ENCODE assay signal across 22 cellular contexts in the genomic region with DNA sequence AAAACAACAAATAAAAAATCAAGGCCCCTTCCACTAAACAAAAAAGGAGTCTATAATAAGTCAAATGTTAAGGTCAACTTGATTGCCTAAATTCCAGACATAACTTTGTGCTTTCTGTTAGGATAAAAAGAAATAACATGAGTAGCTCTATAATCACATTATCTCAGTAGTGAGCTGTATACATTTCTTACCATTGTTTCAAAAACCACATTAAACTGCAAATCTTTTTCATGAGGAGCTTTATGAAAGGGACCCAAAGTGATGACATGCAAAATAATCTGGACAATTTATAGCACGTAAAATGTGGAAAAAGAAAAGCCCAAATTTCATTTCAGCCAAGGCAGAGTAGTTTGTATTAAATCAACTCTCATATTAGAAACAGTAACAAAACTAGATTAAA.
A peak's percentile ranks its signal among the peaks of the same experiment; 100 is the strongest.
DNase-seq lines count a peak whose midpoint lies in the region; ATAC-seq, FAIRE-seq and TF ChIP-seq lines count a peak whose summit lies in the region.
"Had no signal": no experiment of that assay in that cellular context is flagged by ENCODE, and none has a peak within 500 bp of the region (broad histone marks: within the 10 kb centered on the region; RNA-seq: fewer than 3 reads in every experiment).

No MANE protein-coding gene starts in this region.

- in situ Hi-C loops in GM12878 (cut with MboI): no loop called here

- H3K27ac ChIP-seq in CD4-positive, alpha-beta memory T cell (ENCODE audit: low read depth, low read length): no peak overlapping the region
- H3K27ac ChIP-seq in GM12878 (ENCODE audit: control insufficient read depth, insufficient read depth): no peak overlapping the region

- no peaks in the 10 kb centered on the region for H3K27me3 Mint-ChIP-seq in CD4-positive, alpha-beta memory T cell
- no peaks in the 10 kb centered on the region for H3K27me3 Mint-ChIP-seq in mesothelial cell of epicardium (ENCODE audit: low read depth)
- no peaks in the 10 kb centered on the region; the same call in 1 of the 2 replicates for H3K27me3 Mint-ChIP-seq in HFFc6 (ENCODE audit: insufficient read depth)
- H3K27me3 Mint-ChIP-seq: IgD-negative memory B cell had no signal

- H3K79me2 ChIP-seq in GM12878 (ENCODE audit: control insufficient read depth, insufficient read depth, low read length): no peaks in the 10 kb centered on the region

- no peaks in the 10 kb centered on the region for H3K36me3 Mint-ChIP-seq in CD4-positive, alpha-beta memory T cell
- H3K36me3 Mint-ChIP-seq in mesothelial cell of epicardium (no peaks in the 10 kb centered on the region), HFFc6 (ENCODE audit: low read depth) (peaks cover 10% of the 10 kb centered on the region)
- H3K36me3 Mint-ChIP-seq: CD14-positive monocyte had no signal

- H3K4me1 ChIP-seq in CD4-positive, alpha-beta memory T cell (ENCODE audit: insufficient read depth, low read length): peaks cover 73% of the 10 kb centered on the region
- peaks cover 2% of the 10 kb centered on the region; the same call in 1 of the 2 replicates for H3K4me1 ChIP-seq in GM12878 (ENCODE audit: control insufficient read depth, insufficient read depth, low read length)

- 0 out of 2 replicates have a peak overlapping the region, but pooled peaks have one; percentile 12 for H3K4me2 ChIP-seq in GM12878 (ENCODE audit: control insufficient read depth, insufficient read depth)

- no peak for DNase-seq in CD4-positive, alpha-beta memory T cell
- no peak for DNase-seq in GM19239 (ENCODE audit: insufficient read length, low spot score)
- DNase-seq in GM12878 (ENCODE audit: low read depth, low spot score): no peak
- DNase-seq in mesothelial cell of epicardium (ENCODE audit: low spot score in 2 of 2, unreplicated experiment in 2 of 2): no peak
- DNase-seq in HFFc6: no peak
- DNase-seq: AML-193, DMS153, GDM1, H9, Kasumi-1, MG63, NCI-H1048, NCI-H1436, NCI-H2029, NCI-H345, NCI-H526 had no signal

- peak; percentile 74 for FAIRE-seq in GM19239 (lab: Jason Lieb, UNC)
- FAIRE-seq in GM12878 (lab: Jason Lieb, UNC): peak; percentile 59
- FAIRE-seq: RCC 7860 had no signal

- H3K36me3 ChIP-seq in CD4-positive, alpha-beta memory T cell (ENCODE audit: insufficient read depth, low read length): no peaks in the 10 kb centered on the region
- H3K36me3 ChIP-seq in GM12878 (ENCODE audit: control insufficient read depth in 2 of 2, insufficient read depth in 2 of 2, low read length in 1 of 2): no peaks in the 10 kb centered on the region
- H3K36me3 ChIP-seq: MG63 had no signal

- 96% methylated on average over 1 of the region's 1 CpG for WGBS in GM12878 (ENCODE audit: insufficient coverage, insufficient replicate concordance, low lambda C conversion rate, missing lambda C conversion rate)

- TF ChIP-seq CTCF in GM12878 (IDR thresholded peaks at IDR 0.05 in 2 of 3, conservative IDR thresholded peaks at IDR 0.05 in 1 of 3; ENCODE audit: control insufficient read depth in 2 of 3, extremely low read depth in 1 of 3, insufficient read depth in 1 of 3, low read depth in 3 of 3, low read length in 3 of 3) (no peak), mesothelial cell of epicardium (IDR thresholded peaks at IDR 0.05; ENCODE audit: unreplicated experiment) (no peak), HFFc6 (IDR thresholded peaks at IDR 0.05) (no peak)

- H2AFZ ChIP-seq in GM12878 (ENCODE audit: control insufficient read depth, low read depth, low read length): no peak overlapping the region

- CTCF ChIA-PET in CD4-positive, alpha-beta memory T cell (lab: Charles Lee; ENCODE audit: partially characterized antibody): interaction anchor here (0.8 to 1.6 kb wide), 3 partner anchors 12 to 16 kb away, joined by 3 to 5 read pairs (median 5); no protein-coding TSS in a partner anchor
- CTCF ChIA-PET in GM12878 (lab: Yijun Ruan, JAX): interaction anchor here (0.7 to 1.0 kb wide), 3 partner anchors 16 to 83 kb away, joined by 3 read pairs; no protein-coding TSS in a partner anchor

- peak overlapping the region in 6 of 7 donors; percentile 28 to 62 (median 55) for H3K27ac Mint-ChIP-seq in CD4-positive, alpha-beta memory T cell
- H3K27ac Mint-ChIP-seq in mesothelial cell of epicardium (peak overlapping the region; percentile 50), HFFc6 (no peak overlapping the region)
- H3K27ac Mint-ChIP-seq: CD14-positive monocyte had no signal

- TF ChIP-seq RAD21 in GM12878 (IDR thresholded peaks at IDR 0.05; ENCODE audit: insufficient read depth, low read depth, low read length): no peak

- no peaks in the 10 kb centered on the region for H3K9me3 Mint-ChIP-seq in CD4-positive, alpha-beta memory T cell
- H3K9me3 Mint-ChIP-seq in mesothelial cell of epicardium (peaks cover 6% of the 10 kb centered on the region), HFFc6 (no peaks in the 10 kb centered on the region)
- H3K9me3 Mint-ChIP-seq: H9, IgD-negative memory B cell had no signal

- POLR2A ChIA-PET in CD4-positive, alpha-beta memory T cell (lab: Charles Lee; ENCODE audit: partially characterized antibody): no interaction called here
- POLR2A ChIA-PET in GM12878 (lab: Charles Lee): no interaction called here

- intact Hi-C loops in CD4-positive, alpha-beta memory T cell (cut with micrococcal nuclease): loop anchor here (10.0 kb wide), 1 partner anchor 270 kb away; the partner anchor contains the start of gene KLF12
- intact Hi-C loops in GM12878 (cut with micrococcal nuclease; ENCODE audit: unreplicated experiment): no loop called here

- peak overlapping the region in 1 of 8 donors; percentile 6 for H3K4me3 Mint-ChIP-seq in CD4-positive, alpha-beta memory T cell
- H3K4me3 Mint-ChIP-seq in mesothelial cell of epicardium (no peak overlapping the region), HFFc6 (no peak overlapping the region)
- H3K4me3 Mint-ChIP-seq: CD14-positive monocyte, H9, IgD-negative memory B cell had no signal

- TF ChIP-seq EP300 in GM12878 (IDR thresholded peaks at IDR 0.05; ENCODE audit: borderline replicate concordance in 1 of 2, control insufficient read depth in 1 of 2, low read depth in 2 of 2, low read length in 2 of 2): no peak

- TF ChIP-seq POLR2A in GM12878 (IDR thresholded peaks at IDR 0.05; ENCODE audit: low read depth, low read length): no peak

- no peaks in the 10 kb centered on the region for H4K20me1 ChIP-seq in GM12878 (ENCODE audit: control insufficient read depth, insufficient read depth)

- H3K4me3 ChIP-seq in CD4-positive, alpha-beta memory T cell (ENCODE audit: low read length in 2 of 2): no peak overlapping the region
- H3K4me3 ChIP-seq in GM12878: no peak overlapping the region
- H3K4me3 ChIP-seq: MG63 had no signal

- no peak overlapping the region for H3K9ac ChIP-seq in GM12878 (ENCODE audit: control insufficient read depth, insufficient read depth, low read length)

- H3K27me3 ChIP-seq in CD4-positive, alpha-beta memory T cell (ENCODE audit: insufficient read depth, low read length): no peaks in the 10 kb centered on the region
- no peaks in the 10 kb centered on the region for H3K27me3 ChIP-seq in GM12878 (replicated peaks in 1 of 2; ENCODE audit: control insufficient read depth in 2 of 2, insufficient read depth in 2 of 2, low read length in 1 of 2)
- H3K27me3 ChIP-seq: MG63 had no signal

- peaks cover 49 to 59% (median 56%) of the 10 kb centered on the region in 4 donors for H3K4me1 Mint-ChIP-seq in CD4-positive, alpha-beta memory T cell
- H3K4me1 Mint-ChIP-seq in mesothelial cell of epicardium (peaks cover 13% of the 10 kb centered on the region), HFFc6 (ENCODE audit: low read depth) (peaks cover 22% of the 10 kb centered on the region)
- H3K4me1 Mint-ChIP-seq: CD14-positive monocyte had no signal

- ATAC-seq in GM12878 (no peak), HG03571 (IDR thresholded peaks at IDR 0.05; ENCODE audit: unreplicated experiment) (no peak), HG02571 (IDR thresholded peaks at IDR 0.05; ENCODE audit: unreplicated experiment) (no peak)
- ATAC-seq: Right ventricle myocardium inferior had no signal

- SMC1A ChIA-PET in GM12878 (lab: Charles Lee; ENCODE audit: uncharacterized antibody, unreplicated experiment): interaction anchor here (0.5 to 2.2 kb wide), 3 partner anchors 27 to 49 kb away, joined by 3 to 8 read pairs (median 3); no protein-coding TSS in a partner anchor

- BruUV-seq in GM12878 (replicated peaks; lab: Mats Ljungman, UMichigan): no TSS peak

- no peaks in the 10 kb centered on the region for H3K9me3 ChIP-seq in CD4-positive, alpha-beta memory T cell (ENCODE audit: control insufficient read depth in 1 of 2, low read length in 2 of 2)
- no peaks in the 10 kb centered on the region; the same call in 2 of the 3 replicates for H3K9me3 ChIP-seq in GM12878 (replicated peaks; ENCODE audit: control insufficient read depth, insufficient read depth, low read length)
- H3K9me3 ChIP-seq: MG63 had no signal

- RAD21 ChIA-PET in GM12878 (lab: Charles Lee; ENCODE audit: unreplicated experiment): interaction anchor here (1.0 to 1.1 kb wide), 2 partner anchors 29 to 174 kb away, joined by 3 to 4 read pairs; no protein-coding TSS in a partner anchor

TF ChIP-seq in GM12878, 131 proteins besides CTCF, POLR2A, EP300 and RAD21 (continues in another document):
- no peak for TF ChIP-seq IRF4 (IDR thresholded peaks at IDR 0.05; ENCODE audit: low read depth, low read length)
- no peak for TF ChIP-seq ZNF384 (IDR thresholded peaks at IDR 0.05; ENCODE audit: borderline replicate concordance, low read depth, low read length)
